Comparison of ENCODE assay signal across 8 cellular contexts in the genomic region with DNA sequence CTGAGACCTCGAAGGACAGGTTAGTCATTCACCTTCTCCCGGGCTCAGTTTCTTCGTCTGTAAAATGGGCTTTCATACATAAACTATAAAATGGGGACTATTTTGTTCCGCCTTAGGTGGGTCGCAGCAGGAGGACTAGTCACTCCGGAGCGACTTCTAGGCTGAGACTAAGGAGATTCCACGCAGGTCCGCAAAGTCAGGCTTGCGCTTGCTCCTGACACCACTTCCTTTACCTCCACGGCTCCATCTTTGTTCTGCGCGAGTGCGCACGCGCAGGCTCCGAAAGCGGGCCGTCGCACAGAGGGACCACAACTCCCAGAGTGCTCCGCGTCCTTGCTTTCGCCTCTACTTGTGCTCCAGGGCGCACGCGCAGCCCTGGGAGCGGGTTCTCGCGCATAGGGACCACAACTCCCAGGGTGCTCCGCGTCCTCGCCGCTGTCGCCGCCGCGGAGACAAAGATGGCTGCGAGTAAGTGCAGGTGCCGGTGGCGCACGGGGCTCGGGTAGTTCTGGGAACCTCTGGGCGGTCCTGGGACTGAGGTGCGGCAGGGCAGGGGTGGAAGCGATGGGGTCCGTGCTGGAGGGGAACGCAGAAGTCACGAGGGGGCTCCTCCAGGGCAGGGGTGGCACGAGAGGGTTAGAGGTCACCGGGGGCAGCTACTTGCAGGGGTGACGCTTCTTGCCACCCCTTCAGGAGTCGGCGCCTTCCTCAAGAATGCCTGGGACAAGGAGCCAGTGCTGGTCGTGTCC. TPM values are rescaled to one million over a fixed set of nuclear protein-coding genes. Genes with fewer than 3 reads are reported as not detected.
DNase-seq lines count a peak whose midpoint lies in the region; ATAC-seq and TF ChIP-seq lines count a peak whose summit lies in the region.

A gene (plus strand): TSS at position 435 of the 749 bp plus-strand sequence. CDS start 24 bp downstream, at position 459.

- no peaks in the 10 kb centered on the region for H3K9me3 ChIP-seq in left lung

- peaks cover 0 to 7% of the 10 kb centered on the region in 2 donors for H3K27me3 ChIP-seq in left lung

- TF ChIP-seq CTCF in C4-2B (conservative IDR thresholded peaks at IDR 0.05) (no peak), left lung (IDR thresholded peaks at IDR 0.05) (no peak)

- H3K36me3 ChIP-seq in left lung: peaks cover 0 to 25% of the 10 kb centered on the region in 2 donors

- intact Hi-C loops in left lung (cut with DNase I): no loop called here

- H3K4me3 ChIP-seq in left lung: peak within 1 kb of the TSS; percentile 82 to 96

- H3K27ac ChIP-seq in C4-2B (peak within 1 kb of the TSS; percentile 88), left lung (peak within 1 kb of the TSS; percentile 39 to 80)

- peaks cover 8 to 54% of the 10 kb centered on the region in 2 donors for H3K4me1 ChIP-seq in left lung

- ATAC-seq in GM19395 (IDR thresholded peaks at IDR 0.05; ENCODE audit: unreplicated experiment): peak; percentile 88
- ATAC-seq in HG03565 (IDR thresholded peaks at IDR 0.05; ENCODE audit: unreplicated experiment): peak; percentile 98
- ATAC-seq in left lung: peak; percentile 99

- DNase-seq in NCI-H774 (lab: John Stamatoyannopoulos, UW) (peak; percentile 97), dermis blood vessel endothelial cell (peak; percentile 99), left lung (peak; percentile 99 to 100)
- peak; percentile 94 to 96 for DNase-seq in activated CD4-positive, alpha-beta T cell treated with anti-CD3 and anti-CD28 coated beads, Interleukin-2, amount 50 U/mL, for 4 hours
- peak; percentile 94 for DNase-seq in stimulated activated CD4-positive, alpha-beta T cell treated with anti-CD3 and anti-CD28 coated beads, Interleukin-2, amount 100 ng/mL, for 48 hours

RNA-seq across cellular contexts. Expression of the gene that starts here (rescaled TPM):
- total RNA-seq in dermis blood vessel endothelial cell (11.4 and 12.6 TPM in 2 replicates), left lung (100 to 1,000 TPM in 1 of 2 donors, 10 to 100 TPM in 1; 81.9 to 126 TPM)

Comparison
In these comparisons a context has a peak if more than half of its experiments do, and no peak if none do; other contexts are left out.
1. Peak in every context shown above with its lines: DNase-seq, ATAC-seq, H3K4me3 ChIP-seq and H3K27ac ChIP-seq.